1 cellular context compared by ENCODE assay signal in the genomic region with DNA sequence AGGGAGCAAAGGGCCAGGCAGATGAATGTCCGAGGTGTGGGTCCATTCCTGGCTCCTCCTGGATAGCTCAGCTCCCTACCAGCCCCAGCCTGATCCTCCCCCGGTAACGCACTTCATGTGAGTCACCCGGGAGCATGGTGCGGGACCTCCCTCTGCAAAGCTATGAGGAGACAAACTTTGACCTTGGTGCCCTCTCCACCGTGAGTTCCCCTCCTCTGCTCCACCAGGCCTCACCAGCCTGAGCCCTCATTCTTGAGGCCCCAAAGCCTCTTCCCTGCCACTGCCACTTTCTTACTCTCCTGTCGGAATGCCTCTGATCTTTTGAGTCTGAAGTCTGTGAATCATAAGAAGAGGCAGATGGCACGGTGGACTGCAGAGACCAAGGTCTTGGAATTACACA.
TF ChIP-seq lines count a peak whose summit lies in the region.

No MANE protein-coding gene starts in this region.

TF ChIP-seq in HepG2, 621 proteins besides CTCF, POLR2A, EP300 and RAD21 (continued from another document):
- TF ChIP-seq PRDM10 (CRISPR knock-in tag; IDR thresholded peaks at IDR 0.05; ENCODE audit: low read depth), result no peak
